Comparison of ENCODE assay signal across 1 cellular context in genomic region chr5:157303023-157303422, GRCh38.
TF ChIP-seq lines count a peak whose summit lies in the region.

No MANE protein-coding gene starts in this region.

TF ChIP-seq in HepG2, 621 proteins besides CTCF, POLR2A, EP300 and RAD21 (continued from another document):
- no peak for TF ChIP-seq NFE2L2 (IDR thresholded peaks at IDR 0.05; ENCODE audit: low read length)
- TF ChIP-seq ZNF629 (CRISPR knock-in tag; conservative IDR thresholded peaks at IDR 0.05), result peak; percentile 92
- no peak for TF ChIP-seq ZNF672 (CRISPR knock-in tag; IDR thresholded peaks at IDR 0.05)
- no peak for TF ChIP-seq FOXA3 (CRISPR knock-in tag; IDR thresholded peaks at IDR 0.05)
- no peak for TF ChIP-seq PLRG1 (conservative IDR thresholded peaks at IDR 0.05)
- no peak for TF ChIP-seq GATAD2A (CRISPR knock-in tag; IDR thresholded peaks at IDR 0.05)
